In genomic region chr20:23350007-23350854, GRCh38 we compare ENCODE assay signal across 8 cellular contexts. TPM values are rescaled to one million over a fixed set of nuclear protein-coding genes. Genes with fewer than 3 reads are reported as not detected.
A peak's percentile ranks its signal among the peaks of the same experiment; 100 is the strongest.
DNase-seq lines count a peak whose midpoint lies in the region; ATAC-seq, FAIRE-seq and TF ChIP-seq lines count a peak whose summit lies in the region.

Gene NXT1 (plus strand): TSS chr20:23350791. CDS start chr20:23354042, 3,251 bp downstream.

- peaks cover 35% of the 10 kb centered on the region for H3K4me1 Mint-ChIP-seq in mesothelial cell of epicardium

- H2AFZ ChIP-seq in OCI-LY3 (ENCODE audit: low read depth, low read length): peak within 1 kb of the TSS; percentile 59

- H3K27me3 ChIP-seq in OCI-LY3 (ENCODE audit: low read depth, low read length): no peaks in the 10 kb centered on the region

- H3K4me3 ChIP-seq in OCI-LY3 (ENCODE audit: low read length): peak within 1 kb of the TSS; percentile 99

- peak; percentile 93 for FAIRE-seq in endometrium (lab: Jason Lieb, UNC)

- H3K27me3 Mint-ChIP-seq in mesothelial cell of epicardium (ENCODE audit: low read depth): no peaks in the 10 kb centered on the region

- H3K4me2 ChIP-seq in OCI-LY3 (ENCODE audit: low read length): peak within 1 kb of the TSS; percentile 97

- H3K4me3 Mint-ChIP-seq in mesothelial cell of epicardium: peak within 1 kb of the TSS; percentile 96

- H3K36me3 Mint-ChIP-seq in mesothelial cell of epicardium: no peaks in the 10 kb centered on the region

- no peaks in the 10 kb centered on the region for H3K9me3 ChIP-seq in OCI-LY3 (ENCODE audit: insufficient read depth, low read length)

- ATAC-seq in GM21515 (IDR thresholded peaks at IDR 0.05; ENCODE audit: unreplicated experiment): peak; percentile 82

- H3K36me3 ChIP-seq in OCI-LY3 (replicated peaks; ENCODE audit: low read depth, low read length): peaks cover 22% of the 10 kb centered on the region

- peak within 1 kb of the TSS; percentile 91 for H3K27ac ChIP-seq in OCI-LY3 (ENCODE audit: low read length)

- no peak for TF ChIP-seq CTCF in OCI-LY3 (IDR thresholded peaks at IDR 0.05; ENCODE audit: low read depth, low read length)
- no peak for TF ChIP-seq CTCF in mesothelial cell of epicardium (IDR thresholded peaks at IDR 0.05; ENCODE audit: unreplicated experiment)

- peaks cover 26% of the 10 kb centered on the region for H3K4me1 ChIP-seq in OCI-LY3 (ENCODE audit: low read length)

- DNase-seq in D341Med (ENCODE audit: low spot score): peak; percentile 94
- DNase-seq in HuH-7 (ENCODE audit: low spot score): peak; percentile 97
- DNase-seq in activated CD8-positive, alpha-beta memory T cell treated with anti-CD3 and anti-CD28 coated beads, Interleukin-2, amount 50 U/mL, for 48 hours: peak; percentile 97
- peak; percentile 88 to 97 for DNase-seq in mesothelial cell of epicardium (ENCODE audit: low spot score in 2 of 2, unreplicated experiment in 2 of 2)
- DNase-seq in stimulated activated CD8-positive, alpha-beta memory T cell treated with anti-CD3 and anti-CD28 coated beads, Interleukin-15, amount 100 ng/mL, for 48 hours (ENCODE audit: low read depth in 2 of 2): peak; percentile 92

- H3K79me2 ChIP-seq in OCI-LY3 (ENCODE audit: low read length): peaks cover 63% of the 10 kb centered on the region

- H3K9ac ChIP-seq in OCI-LY3 (ENCODE audit: low read length): peak within 1 kb of the TSS; percentile 100

- peaks cover 20% of the 10 kb centered on the region for H4K20me1 ChIP-seq in OCI-LY3 (ENCODE audit: insufficient read depth, low read length)

- H3K9me3 Mint-ChIP-seq in mesothelial cell of epicardium: no peaks in the 10 kb centered on the region

- H3K27ac Mint-ChIP-seq in mesothelial cell of epicardium: peak within 1 kb of the TSS; percentile 100

RNA-seq across cellular contexts. Expression of gene NXT1, which starts in this region (rescaled TPM):
- 23.7 to 25.5 TPM (median 24.8 TPM) in 3 replicates for total RNA-seq in mesothelial cell of epicardium

Comparison
In these comparisons a context has a peak if more than half of its experiments do, and no peak if none do; other contexts are left out.
1. Peak in every context shown above with its lines: DNase-seq, ATAC-seq, H3K4me3 ChIP-seq and H3K27ac ChIP-seq.